ENCODE assay signal across 32 cellular contexts in the genomic region with DNA sequence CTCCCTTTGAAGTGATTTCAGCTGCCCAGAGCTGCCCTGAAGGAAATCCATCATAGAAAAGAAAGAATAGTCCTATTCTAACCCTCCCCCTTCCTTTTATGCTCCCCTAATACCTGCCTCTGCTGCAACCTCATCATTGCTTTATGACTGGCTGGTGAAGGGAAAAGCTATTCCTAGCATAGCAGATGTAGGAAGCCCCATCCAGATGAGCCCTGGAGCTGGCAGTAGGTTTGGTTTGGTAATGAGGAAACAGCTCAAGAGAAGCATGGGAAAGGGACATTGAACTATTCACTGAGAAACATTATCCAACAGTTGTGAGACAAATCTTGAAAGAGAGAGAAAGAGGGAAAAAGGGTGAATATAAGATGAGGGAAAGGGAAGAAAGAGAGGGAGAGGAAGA. TPM values are rescaled to one million over a fixed set of nuclear protein-coding genes. Genes with fewer than 3 reads are reported as not detected.
"Had no signal": no experiment of that assay in that cellular context is flagged by ENCODE, and none has a peak within 500 bp of the region (broad histone marks: within the 10 kb centered on the region; RNA-seq: fewer than 3 reads in every experiment).

No MANE protein-coding gene starts in this region.

- H3K4me3 ChIP-seq: adrenal gland, heart left ventricle, lower lobe of right lung, right lobe of liver, skin epidermis, testis, transverse colon had no signal

- H3K27me3 ChIP-seq: adrenal gland, brain microvascular endothelial cell, foreskin keratinocyte, heart left ventricle, right lobe of liver, testis, transverse colon had no signal

- ATAC-seq: esophagus mucosa; foreskin keratinocyte; natural killer cell treated with Interleukin-12 subunit alpha and Interleukin-12 subunit beta and Interleukin-15 and Interleukin-18, amount 100 ng/mL, for 72 hours; stimulated activated naive CD8-positive, alpha-beta T cell treated with anti-CD3 and anti-CD28 coated beads, Interleukin-15, Interleukin-2, amounts not matched to agents 100 U/mL and 50 U/mL, for 24 hours had no signal

- DNase-seq: activated CD4-positive, alpha-beta memory T cell treated with anti-CD3 and anti-CD28 coated beads for 36 hours; activated CD4-positive, alpha-beta T cell treated with anti-CD3 and anti-CD28 coated beads for 48 hours; activated CD8-positive, alpha-beta memory T cell treated with anti-CD3 and anti-CD28 coated beads, Interleukin-2, amount 50 U/mL, for 4 hours; activated effector memory CD4-positive, alpha-beta T cell treated with anti-CD3 and anti-CD28 coated beads, Interleukin-2, amount 50 U/mL, for 16 hours; activated naive CD4-positive, alpha-beta T cell treated with anti-CD3 and anti-CD28 coated beads for 36 hours; activated naive CD8-positive, alpha-beta T cell treated with anti-CD3 and anti-CD28 coated beads for 36 hours; activated T-cell treated with anti-CD3 and anti-CD28 coated beads, Interleukin-2, amount 50 U/mL, for 1 hour; adrenal gland; aorta; brain microvascular endothelial cell; caudate nucleus; endodermal cell; foreskin keratinocyte; heart left ventricle; hypothalamus; immature natural killer cell; kidney; lower lobe of right lung; mesendoderm; right lobe of liver; stimulated activated CD4-positive, alpha-beta T cell treated with anti-CD3 and anti-CD28 coated beads, Interleukin-12 subunit alpha, Interleukin-12 subunit beta, amount 100 ng/mL, for 4 hours; stimulated activated CD4-positive, alpha-beta T cell treated with anti-CD3 and anti-CD28 coated beads, Interleukin-4, amount 100 ng/mL, for 1 hour; stimulated activated naive CD8-positive, alpha-beta T cell treated with anti-CD3 and anti-CD28 coated beads, Interleukin-15, Interleukin-2, amounts not matched to agents 100 U/mL and 50 U/mL, for 24 hours; testis; transverse colon had no signal

- H3K4me3 Mint-ChIP-seq: activated CD4-positive, alpha-beta memory T cell treated with anti-CD3 and anti-CD28 coated beads for 36 hours; activated naive CD4-positive, alpha-beta T cell treated with anti-CD3 and anti-CD28 coated beads for 36 hours; activated naive CD8-positive, alpha-beta T cell treated with anti-CD3 and anti-CD28 coated beads for 36 hours; activated T-helper 1 cell treated with anti-CD3 and anti-CD28 coated beads, Interleukin-12 subunit alpha, Interleukin-12 subunit beta, Interleukin-2, Interleukin-4 antibody, amounts not matched to agents 30 ng/mL and 10 ng/mL and 1 ng/mL, durations not matched to agents 14 hours and 24 hours and 36 hours; dendritic cell treated with granulocyte-macrophage colony-stimulating factor and Interleukin-4, amounts not matched to agents 40 ng/mL and 50 ng/mL, for 4 days; endodermal cell; immature natural killer cell; natural killer cell treated with Interleukin-12 subunit alpha and Interleukin-12 subunit beta and Interleukin-15 and Interleukin-18, amount 100 ng/mL, for 72 hours had no signal

- H3K9me3 Mint-ChIP-seq: activated CD4-positive, alpha-beta memory T cell treated with anti-CD3 and anti-CD28 coated beads for 36 hours; activated naive CD4-positive, alpha-beta T cell treated with anti-CD3 and anti-CD28 coated beads for 36 hours; activated naive CD8-positive, alpha-beta T cell treated with anti-CD3 and anti-CD28 coated beads for 36 hours; activated T-helper 1 cell treated with anti-CD3 and anti-CD28 coated beads, Interleukin-12 subunit alpha, Interleukin-12 subunit beta, Interleukin-2, Interleukin-4 antibody, amounts not matched to agents 30 ng/mL and 10 ng/mL and 1 ng/mL, durations not matched to agents 14 hours and 24 hours and 36 hours; dendritic cell treated with granulocyte-macrophage colony-stimulating factor and Interleukin-4, amounts not matched to agents 40 ng/mL and 50 ng/mL, for 4 days; endodermal cell; immature natural killer cell; natural killer cell treated with Interleukin-12 subunit alpha and Interleukin-12 subunit beta and Interleukin-15 and Interleukin-18, amount 100 ng/mL, for 72 hours had no signal

- H3K4me1 ChIP-seq: lower lobe of right lung, right lobe of liver, testis had no signal

- H3K4me1 Mint-ChIP-seq: endodermal cell had no signal

- H3K27ac ChIP-seq: adrenal gland, brain microvascular endothelial cell, foreskin keratinocyte, lower lobe of right lung, right lobe of liver, skin epidermis, testis had no signal

- H3K36me3 Mint-ChIP-seq: activated CD4-positive, alpha-beta memory T cell treated with anti-CD3 and anti-CD28 coated beads for 36 hours; activated naive CD8-positive, alpha-beta T cell treated with anti-CD3 and anti-CD28 coated beads for 36 hours; immature natural killer cell; natural killer cell treated with Interleukin-12 subunit alpha and Interleukin-12 subunit beta and Interleukin-15 and Interleukin-18, amount 100 ng/mL, for 72 hours had no signal

- H3K9me3 ChIP-seq: heart left ventricle, lower lobe of right lung, right lobe of liver, testis, transverse colon had no signal

- H3K27ac Mint-ChIP-seq: activated CD4-positive, alpha-beta memory T cell treated with anti-CD3 and anti-CD28 coated beads for 36 hours; activated naive CD4-positive, alpha-beta T cell treated with anti-CD3 and anti-CD28 coated beads for 36 hours; activated naive CD8-positive, alpha-beta T cell treated with anti-CD3 and anti-CD28 coated beads for 36 hours; activated T-helper 1 cell treated with anti-CD3 and anti-CD28 coated beads, Interleukin-12 subunit alpha, Interleukin-12 subunit beta, Interleukin-2, Interleukin-4 antibody, amounts not matched to agents 30 ng/mL and 10 ng/mL and 1 ng/mL, durations not matched to agents 14 hours and 24 hours and 36 hours; dendritic cell treated with granulocyte-macrophage colony-stimulating factor and Interleukin-4, amounts not matched to agents 40 ng/mL and 50 ng/mL, for 4 days; endodermal cell; immature natural killer cell; natural killer cell treated with Interleukin-12 subunit alpha and Interleukin-12 subunit beta and Interleukin-15 and Interleukin-18, amount 100 ng/mL, for 72 hours had no signal

- FAIRE-seq: kidney, urothelium cell line had no signal

- H3K36me3 ChIP-seq: adrenal gland, heart left ventricle, lower lobe of right lung, right lobe of liver, transverse colon had no signal

RNA-seq across cellular contexts. Expression of a gene that starts 29.2 kb away (rescaled TPM):
- total RNA-seq: activated CD8-positive, alpha-beta memory T cell treated with anti-CD3 and anti-CD28 coated beads for 36 hours; activated naive CD8-positive, alpha-beta T cell treated with anti-CD3 and anti-CD28 coated beads for 36 hours; activated T-helper 1 cell treated with anti-CD3 and anti-CD28 coated beads, Interleukin-12 subunit alpha, Interleukin-12 subunit beta, Interleukin-2, Interleukin-4 antibody, amounts not matched to agents 30 ng/mL and 10 ng/mL and 1 ng/mL, durations not matched to agents 14 hours and 24 hours and 36 hours had no signal
